In genomic region chr6:109979033-109979921, GRCh38 we compare ENCODE assay signal across 16 cellular contexts. TPM values are rescaled to one million over a fixed set of nuclear protein-coding genes. Genes with fewer than 3 reads are reported as not detected.
DNase-seq lines count a peak whose midpoint lies in the region; ATAC-seq and TF ChIP-seq lines count a peak whose summit lies in the region.
"Had no signal": no experiment of that assay in that cellular context is flagged by ENCODE, and none has a peak within 500 bp of the region (broad histone marks: within the 10 kb centered on the region; RNA-seq: fewer than 3 reads in every experiment).

No MANE protein-coding gene starts in this region.

- H3K27ac ChIP-seq in 22Rv1 (no peak overlapping the region), GM23338 (ENCODE audit: low read depth) (no peak overlapping the region), iPS DF 6.9 (ENCODE audit: low read length) (no peak overlapping the region), uterus (no peak overlapping the region)
- H3K27ac ChIP-seq: prostate gland had no signal

- H3F3A ChIP-seq in GM23338 (replicated peaks; ENCODE audit: low read depth) = no peaks in the 10 kb centered on the region

- no peak overlapping the region for H3K27ac Mint-ChIP-seq in GM23338
- H3K27ac Mint-ChIP-seq: activated CD4-positive, alpha-beta T cell treated with anti-CD3 and anti-CD28 coated beads, Interleukin-2, amount 10 ng/mL, durations not matched to agents 7 days and 5 days; activated naive CD8-positive, alpha-beta T cell treated with anti-CD3 and anti-CD28 coated beads, Interleukin-2, amount 50 U/mL, for 24 hours had no signal

- peak overlapping the region; percentile 90 for H3K4me3 Mint-ChIP-seq in GM23338
- H3K4me3 Mint-ChIP-seq: activated CD4-positive, alpha-beta T cell treated with anti-CD3 and anti-CD28 coated beads, Interleukin-2, amount 10 ng/mL, durations not matched to agents 7 days and 5 days; activated naive CD8-positive, alpha-beta T cell treated with anti-CD3 and anti-CD28 coated beads, Interleukin-2, amount 50 U/mL, for 24 hours; activated T-cell treated with anti-CD3 and anti-CD28 coated beads, Interleukin-2, amount 50 U/mL, for 4 hours had no signal

- H3K9me3 ChIP-seq in iPS DF 6.9 (ENCODE audit: control insufficient read depth, insufficient read depth, low read length) = no peaks in the 10 kb centered on the region
- H3K9me3 ChIP-seq in uterus = no peaks in the 10 kb centered on the region
- H3K9me3 ChIP-seq: prostate gland had no signal

- H3K9me2 ChIP-seq in GM23338 (ENCODE audit: insufficient read depth) = no peaks in the 10 kb centered on the region

- H3K27me3 ChIP-seq in GM23338 (ENCODE audit: insufficient read depth) (peaks cover 42% of the 10 kb centered on the region), iPS DF 6.9 (ENCODE audit: control insufficient read depth, insufficient read depth, low read length) (no peaks in the 10 kb centered on the region; the same call in 1 of the 2 replicates), uterus (peaks cover 0 to 5% of the 10 kb centered on the region in 2 donors)

- peak overlapping the region; percentile 76 for H3K4me3 ChIP-seq in GM23338
- peak overlapping the region; percentile 80; the same call in 1 of the 2 replicates for H3K4me3 ChIP-seq in iPS DF 6.9 (ENCODE audit: low read length)
- H3K4me3 ChIP-seq in uterus = no peak overlapping the region
- H3K4me3 ChIP-seq: prostate gland had no signal

- intact Hi-C loops in uterus (cut with DNase I; ENCODE audit: low total_unique reads) = no loop called here

- H3K9me3 Mint-ChIP-seq in GM23338 = no peaks in the 10 kb centered on the region
- H3K9me3 Mint-ChIP-seq: activated CD4-positive, alpha-beta T cell treated with anti-CD3 and anti-CD28 coated beads, Interleukin-2, amount 10 ng/mL, durations not matched to agents 7 days and 5 days; activated naive CD8-positive, alpha-beta T cell treated with anti-CD3 and anti-CD28 coated beads, Interleukin-2, amount 50 U/mL, for 24 hours; activated T-cell treated with anti-CD3 and anti-CD28 coated beads, Interleukin-2, amount 50 U/mL, for 4 hours had no signal

- no CpG with 5 or more reads among the region's 81 CpGs for WGBS in iPS DF 6.9 (ENCODE audit: insufficient coverage, insufficient read length)

- H3K36me3 Mint-ChIP-seq in GM23338 (ENCODE audit: low read depth) = no peaks in the 10 kb centered on the region

- peak overlapping the region; percentile 96 for H3K4me2 ChIP-seq in GM23338

- peaks cover 32% of the 10 kb centered on the region for H3K27me3 Mint-ChIP-seq in GM23338 (ENCODE audit: insufficient read depth, low read depth, poor library complexity)

- H3K36me3 ChIP-seq in GM23338 (ENCODE audit: insufficient read depth) = no peaks in the 10 kb centered on the region
- H3K36me3 ChIP-seq in iPS DF 6.9 (ENCODE audit: control insufficient read depth, insufficient read depth, low read length) = no peaks in the 10 kb centered on the region; the same call in 1 of the 2 replicates
- no peaks in the 10 kb centered on the region for H3K36me3 ChIP-seq in uterus
- H3K36me3 ChIP-seq: prostate gland had no signal

- ATAC-seq in GM23338 (peak; percentile 61), SK-N-SH treated with all-trans-retinoic acid at 6 μM for 48 hours (peak; percentile 27; the same call in 2 of the 3 replicates), GM21515 (IDR thresholded peaks at IDR 0.05; ENCODE audit: unreplicated experiment) (no peak)
- ATAC-seq: activated naive CD8-positive, alpha-beta T cell treated with anti-CD3 and anti-CD28 coated beads, Interleukin-2, amount 50 U/mL, for 24 hours had no signal

- peak; percentile 53 for DNase-seq in GM23338 (ENCODE audit: low spot score)
- DNase-seq in iPS DF 6.9 (ENCODE audit: low read depth, low spot score) = no peak
- no peak for DNase-seq in stimulated activated CD4-positive, alpha-beta T cell treated with anti-CD3 and anti-CD28 coated beads, Interleukin-4, amount 100 ng/mL, for 4 hours
- no peak for DNase-seq in uterus
- no peak for DNase-seq in GM19238 (ENCODE audit: insufficient read length, low spot score)
- DNase-seq: central memory CD4-positive, alpha-beta T cell; NCI-H526 treated with DMSO at 0.1 percent for 48 hours had no signal

- H3K79me2 ChIP-seq in GM23338 (replicated peaks; ENCODE audit: insufficient read depth) = no peaks in the 10 kb centered on the region

- no peak for TF ChIP-seq POLR2A in uterus (IDR thresholded peaks at IDR 0.05)

- TF ChIP-seq CTCF in 22Rv1 (IDR thresholded peaks at IDR 0.05) (peak; percentile 13; the same call in 1 of the 2 replicates), GM23338 (conservative IDR thresholded peaks at IDR 0.05; ENCODE audit: low read depth in 2 of 2) (no peak), uterus (IDR thresholded peaks at IDR 0.05) (no peak)

- H3K4me1 Mint-ChIP-seq in GM23338 = peaks cover 11% of the 10 kb centered on the region
- H3K4me1 Mint-ChIP-seq: activated CD4-positive, alpha-beta T cell treated with anti-CD3 and anti-CD28 coated beads, Interleukin-2, amount 10 ng/mL, durations not matched to agents 7 days and 5 days had no signal

- H4K20me1 ChIP-seq in GM23338 (replicated peaks; ENCODE audit: insufficient read depth) = no peaks in the 10 kb centered on the region

- H3K4me1 ChIP-seq in GM23338 (ENCODE audit: insufficient read depth) (peaks cover 10% of the 10 kb centered on the region; the same call in 1 of the 2 replicates), iPS DF 6.9 (ENCODE audit: control insufficient read depth, insufficient read depth, low read length) (peaks cover 3% of the 10 kb centered on the region), uterus (no peaks in the 10 kb centered on the region)
- H3K4me1 ChIP-seq: prostate gland had no signal

- peak overlapping the region; percentile 69; the same call in 1 of the 2 replicates for H2AFZ ChIP-seq in GM23338

TF ChIP-seq in GM23338, 12 proteins besides CTCF, POLR2A, EP300 and RAD21 (continues in another document):
- no peak for TF ChIP-seq STAT1 (IDR thresholded peaks at IDR 0.05; ENCODE audit: unreplicated experiment)
- TF ChIP-seq, protein P1, sequence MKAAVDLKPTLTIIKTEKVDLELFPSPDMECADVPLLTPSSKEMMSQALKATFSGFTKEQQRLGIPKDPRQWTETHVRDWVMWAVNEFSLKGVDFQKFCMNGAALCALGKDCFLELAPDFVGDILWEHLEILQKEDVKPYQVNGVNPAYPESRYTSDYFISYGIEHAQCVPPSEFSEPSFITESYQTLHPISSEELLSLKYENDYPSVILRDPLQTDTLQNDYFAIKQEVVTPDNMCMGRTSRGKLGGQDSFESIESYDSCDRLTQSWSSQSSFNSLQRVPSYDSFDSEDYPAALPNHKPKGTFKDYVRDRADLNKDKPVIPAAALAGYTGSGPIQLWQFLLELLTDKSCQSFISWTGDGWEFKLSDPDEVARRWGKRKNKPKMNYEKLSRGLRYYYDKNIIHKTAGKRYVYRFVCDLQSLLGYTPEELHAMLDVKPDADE (IDR thresholded peaks at IDR 0.05) = no peak
- peak; percentile 38 for TF ChIP-seq EZH2 (IDR thresholded peaks at IDR 0.05; ENCODE audit: low read depth, unreplicated experiment)

TF ChIP-seq in SK-N-SH treated with all-trans-retinoic acid at 6 μM for 48 hours, 23 proteins besides CTCF, POLR2A, EP300 and RAD21:
- TF ChIP-seq ZC3H10 (CRISPR knock-in tag; IDR thresholded peaks at IDR 0.05) (no peak), ZFP30 (CRISPR knock-in tag; IDR thresholded peaks at IDR 0.05) (no peak), BACH2 (CRISPR knock-in tag; IDR thresholded peaks at IDR 0.05; ENCODE audit: borderline replicate concordance) (no peak), ARNTL (CRISPR knock-in tag; IDR thresholded peaks at IDR 0.05; ENCODE audit: borderline replicate concordance, low read depth) (no peak), CREB5 (CRISPR knock-in tag; IDR thresholded peaks at IDR 0.05; ENCODE audit: low read depth) (no peak), ZNF8 (CRISPR knock-in tag; IDR thresholded peaks at IDR 0.05) (no peak), TOX (CRISPR knock-in tag; IDR thresholded peaks at IDR 0.05; ENCODE audit: borderline replicate concordance) (no peak)
- TF ChIP-seq, protein P2, sequence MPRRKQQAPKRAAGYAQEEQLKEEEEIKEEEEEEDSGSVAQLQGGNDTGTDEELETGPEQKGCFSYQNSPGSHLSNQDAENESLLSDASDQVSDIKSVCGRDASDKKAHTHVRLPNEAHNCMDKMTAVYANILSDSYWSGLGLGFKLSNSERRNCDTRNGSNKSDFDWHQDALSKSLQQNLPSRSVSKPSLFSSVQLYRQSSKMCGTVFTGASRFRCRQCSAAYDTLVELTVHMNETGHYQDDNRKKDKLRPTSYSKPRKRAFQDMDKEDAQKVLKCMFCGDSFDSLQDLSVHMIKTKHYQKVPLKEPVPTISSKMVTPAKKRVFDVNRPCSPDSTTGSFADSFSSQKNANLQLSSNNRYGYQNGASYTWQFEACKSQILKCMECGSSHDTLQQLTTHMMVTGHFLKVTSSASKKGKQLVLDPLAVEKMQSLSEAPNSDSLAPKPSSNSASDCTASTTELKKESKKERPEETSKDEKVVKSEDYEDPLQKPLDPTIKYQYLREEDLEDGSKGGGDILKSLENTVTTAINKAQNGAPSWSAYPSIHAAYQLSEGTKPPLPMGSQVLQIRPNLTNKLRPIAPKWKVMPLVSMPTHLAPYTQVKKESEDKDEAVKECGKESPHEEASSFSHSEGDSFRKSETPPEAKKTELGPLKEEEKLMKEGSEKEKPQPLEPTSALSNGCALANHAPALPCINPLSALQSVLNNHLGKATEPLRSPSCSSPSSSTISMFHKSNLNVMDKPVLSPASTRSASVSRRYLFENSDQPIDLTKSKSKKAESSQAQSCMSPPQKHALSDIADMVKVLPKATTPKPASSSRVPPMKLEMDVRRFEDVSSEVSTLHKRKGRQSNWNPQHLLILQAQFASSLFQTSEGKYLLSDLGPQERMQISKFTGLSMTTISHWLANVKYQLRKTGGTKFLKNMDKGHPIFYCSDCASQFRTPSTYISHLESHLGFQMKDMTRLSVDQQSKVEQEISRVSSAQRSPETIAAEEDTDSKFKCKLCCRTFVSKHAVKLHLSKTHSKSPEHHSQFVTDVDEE (CRISPR knock-in tag; IDR thresholded peaks at IDR 0.05) = no peak

RNA-seq across cellular contexts. Expression of gene GPR6, which starts 1.2 kb away (rescaled TPM):
- 0.49 TPM in 1 of 2 replicates, not detected in the other for total RNA-seq in GM23338 (2014; rRNA removed; shearing (Covaris generic))
- not detected in 2 replicates for polyA plus RNA-seq in GM23338 (2016; fragmentation: Nextera tagmentation; extraction: Ambion mirVana)
- not detected for total RNA-seq in uterus
- total RNA-seq: activated CD4-positive, alpha-beta T cell treated with anti-CD3 and anti-CD28 coated beads, Interleukin-2, amount 10 ng/mL, durations not matched to agents 7 days and 5 days; activated T-cell treated with anti-CD3 and anti-CD28 coated beads, Interleukin-2, amount 50 U/mL, for 4 hours; left lobe of liver; prostate gland; T-helper 2 cell treated with Interferon-gamma antibody and Interleukin-4, amounts not matched to agents 100 ng/mL and 5 ng/mL, for 36 hours had no signal

Comparison
In these comparisons a context has a peak if more than half of its experiments do, and no peak if none do; other contexts are left out.
1. H3K4me3 ChIP-seq: peak in GM23338 (single experiment) and iPS DF 6.9 (single experiment); none in uterus (0 of 2).